18 cellular contexts compared by ENCODE assay signal in genomic region chr14:100526057-100526456, GRCh38.
DNase-seq lines count a peak whose midpoint lies in the region; ATAC-seq and TF ChIP-seq lines count a peak whose summit lies in the region.
"Had no signal": no experiment of that assay in that cellular context is flagged by ENCODE, and none has a peak within 500 bp of the region (broad histone marks: within the 10 kb centered on the region; RNA-seq: fewer than 3 reads in every experiment).

No MANE protein-coding gene starts in this region.

- no peak for ATAC-seq in heart left ventricle
- no peak for ATAC-seq in left lung
- no peak for ATAC-seq in upper lobe of right lung
- ATAC-seq: Panc1 had no signal

- no peak for TF ChIP-seq POLR2A in heart left ventricle (IDR thresholded peaks at IDR 0.05)

- H3K27me3 ChIP-seq in right atrium auricular region, result no peaks in the 10 kb centered on the region
- H3K27me3 ChIP-seq in heart left ventricle, result no peaks in the 10 kb centered on the region
- no peaks in the 10 kb centered on the region for H3K27me3 ChIP-seq in left lung
- no peaks in the 10 kb centered on the region for H3K27me3 ChIP-seq in upper lobe of right lung

- intact Hi-C loops in heart left ventricle (cut with DNase I), result loop anchor here in 1 of 10 donors (10.0 kb wide), 1 partner anchor 119 kb away; no protein-coding TSS in a partner anchor
- intact Hi-C loops in left lung (cut with DNase I), result no loop called here
- intact Hi-C loops in upper lobe of right lung (cut with DNase I), result no loop called here

- TF ChIP-seq CTCF in right atrium auricular region (IDR thresholded peaks at IDR 0.05) (no peak), heart left ventricle (IDR thresholded peaks at IDR 0.05) (no peak), left lung (IDR thresholded peaks at IDR 0.05) (no peak), upper lobe of right lung (IDR thresholded peaks at IDR 0.05) (no peak)

- peaks cover 17% of the 10 kb centered on the region for H3K36me3 ChIP-seq in right atrium auricular region
- peaks cover 0 to 36% (median 8%) of the 10 kb centered on the region in 9 donors for H3K36me3 ChIP-seq in heart left ventricle
- peaks cover 0 to 44% of the 10 kb centered on the region in 2 donors for H3K36me3 ChIP-seq in left lung
- H3K36me3 ChIP-seq in upper lobe of right lung, result peaks cover 12% of the 10 kb centered on the region

- 93 to 100% (median 96%) methylated on average over 4 of the region's 4 CpGs for WGBS in heart left ventricle, 4 donors

- H3K4me3 ChIP-seq in right atrium auricular region (no peak overlapping the region), heart left ventricle (no peak overlapping the region), left lung (no peak overlapping the region), upper lobe of right lung (no peak overlapping the region)

- peak; percentile 25 for DNase-seq in activated CD8-positive, alpha-beta memory T cell treated with anti-CD3 and anti-CD28 coated beads, Interleukin-2, amount 50 U/mL, for 48 hours
- no peak for DNase-seq in activated CD8-positive, alpha-beta memory T cell treated with anti-CD3 and anti-CD28 coated beads for 24 hours
- DNase-seq in right atrium auricular region (ENCODE audit: low spot score) (peak; percentile 52), heart left ventricle (no peak), left lung (peak; percentile 15 to 20), upper lobe of right lung (peak; percentile 33), cerebellar nuclear complex (lab: John Stamatoyannopoulos, UW) (no peak), COLO668 (lab: John Stamatoyannopoulos, UW; ENCODE audit: unreplicated experiment) (no peak)
- DNase-seq: AML-193, C1 segment of cervical spinal cord, Karpas-422, MV-4-11, NCI-H1105 treated with DMSO at 0.1 percent for 48 hours, NCI-H2029 treated with DMSO at 0.1 percent for 48 hours, NCI-H226, NCI-H510A treated with DMSO at 0.1 percent for 48 hours, NCI-H748 treated with DMSO at 0.1 percent for 48 hours had no signal

- H3K9me3 ChIP-seq in right atrium auricular region (no peaks in the 10 kb centered on the region), heart left ventricle (no peaks in the 10 kb centered on the region), left lung (no peaks in the 10 kb centered on the region), upper lobe of right lung (no peaks in the 10 kb centered on the region)

- H3K4me1 ChIP-seq in right atrium auricular region (no peaks in the 10 kb centered on the region), heart left ventricle (no peaks in the 10 kb centered on the region), left lung (no peaks in the 10 kb centered on the region), upper lobe of right lung (no peaks in the 10 kb centered on the region)

- H3K27ac ChIP-seq in right atrium auricular region (no peak overlapping the region), heart left ventricle (no peak overlapping the region), left lung (no peak overlapping the region), upper lobe of right lung (no peak overlapping the region)

Comparison
In these comparisons a context has a peak if more than half of its experiments do, and no peak if none do; other contexts are left out.
1. DNase-seq: peak in activated CD8-positive, alpha-beta memory T cell treated with anti-CD3 and anti-CD28 coated beads, Interleukin-2, amount 50 U/mL, for 48 hours (single experiment), right atrium auricular region (single experiment), left lung (2 of 2) and upper lobe of right lung (single experiment); none in activated CD8-positive, alpha-beta memory T cell treated with anti-CD3 and anti-CD28 coated beads for 24 hours (single experiment), heart left ventricle (0 of 5), cerebellar nuclear complex (0 of 2) and COLO668 (single experiment).